ENCODE assay signal across 1 cellular context in genomic region chr5:36876389-36876964, GRCh38.
A peak's percentile ranks its signal among the peaks of the same experiment; 100 is the strongest.
TF ChIP-seq lines count a peak whose summit lies in the region.

A gene with protein sequence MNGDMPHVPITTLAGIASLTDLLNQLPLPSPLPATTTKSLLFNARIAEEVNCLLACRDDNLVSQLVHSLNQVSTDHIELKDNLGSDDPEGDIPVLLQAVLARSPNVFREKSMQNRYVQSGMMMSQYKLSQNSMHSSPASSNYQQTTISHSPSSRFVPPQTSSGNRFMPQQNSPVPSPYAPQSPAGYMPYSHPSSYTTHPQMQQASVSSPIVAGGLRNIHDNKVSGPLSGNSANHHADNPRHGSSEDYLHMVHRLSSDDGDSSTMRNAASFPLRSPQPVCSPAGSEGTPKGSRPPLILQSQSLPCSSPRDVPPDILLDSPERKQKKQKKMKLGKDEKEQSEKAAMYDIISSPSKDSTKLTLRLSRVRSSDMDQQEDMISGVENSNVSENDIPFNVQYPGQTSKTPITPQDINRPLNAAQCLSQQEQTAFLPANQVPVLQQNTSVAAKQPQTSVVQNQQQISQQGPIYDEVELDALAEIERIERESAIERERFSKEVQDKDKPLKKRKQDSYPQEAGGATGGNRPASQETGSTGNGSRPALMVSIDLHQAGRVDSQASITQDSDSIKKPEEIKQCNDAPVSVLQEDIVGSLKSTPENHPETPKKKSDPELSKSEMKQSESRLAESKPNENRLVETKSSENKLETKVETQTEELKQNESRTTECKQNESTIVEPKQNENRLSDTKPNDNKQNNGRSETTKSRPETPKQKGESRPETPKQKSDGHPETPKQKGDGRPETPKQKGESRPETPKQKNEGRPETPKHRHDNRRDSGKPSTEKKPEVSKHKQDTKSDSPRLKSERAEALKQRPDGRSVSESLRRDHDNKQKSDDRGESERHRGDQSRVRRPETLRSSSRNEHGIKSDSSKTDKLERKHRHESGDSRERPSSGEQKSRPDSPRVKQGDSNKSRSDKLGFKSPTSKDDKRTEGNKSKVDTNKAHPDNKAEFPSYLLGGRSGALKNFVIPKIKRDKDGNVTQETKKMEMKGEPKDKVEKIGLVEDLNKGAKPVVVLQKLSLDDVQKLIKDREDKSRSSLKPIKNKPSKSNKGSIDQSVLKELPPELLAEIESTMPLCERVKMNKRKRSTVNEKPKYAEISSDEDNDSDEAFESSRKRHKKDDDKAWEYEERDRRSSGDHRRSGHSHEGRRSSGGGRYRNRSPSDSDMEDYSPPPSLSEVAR (N-terminal part only) (plus strand): TSS chr5:36876769. CDS start chr5:36953697, 76,928 bp downstream.

TF ChIP-seq in HepG2, 621 proteins besides CTCF, POLR2A, EP300 and RAD21 (continued from another document and continues in another):
- TF ChIP-seq, protein P1, sequence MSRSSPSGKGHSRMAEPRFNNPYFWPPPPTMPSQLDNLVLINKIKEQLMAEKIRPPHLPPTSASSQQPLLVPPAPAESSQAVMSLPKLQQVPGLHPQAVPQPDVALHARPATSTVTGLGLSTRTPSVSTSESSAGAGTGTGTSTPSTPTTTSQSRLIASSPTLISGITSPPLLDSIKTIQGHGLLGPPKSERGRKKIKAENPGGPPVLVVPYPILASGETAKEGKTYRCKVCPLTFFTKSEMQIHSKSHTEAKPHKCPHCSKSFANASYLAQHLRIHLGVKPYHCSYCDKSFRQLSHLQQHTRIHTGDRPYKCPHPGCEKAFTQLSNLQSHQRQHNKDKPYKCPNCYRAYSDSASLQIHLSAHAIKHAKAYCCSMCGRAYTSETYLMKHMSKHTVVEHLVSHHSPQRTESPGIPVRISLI (CRISPR knock-in tag; IDR thresholded peaks at IDR 0.05; ENCODE audit: borderline replicate concordance), result no peak
- TF ChIP-seq HNRNPK (IDR thresholded peaks at IDR 0.05; ENCODE audit: low read depth, low read length, poor library complexity, severe bottlenecking) (peak; percentile 81), ZNF326 (CRISPR knock-in tag; IDR thresholded peaks at IDR 0.05; ENCODE audit: borderline replicate concordance) (no peak), ZNF121 (CRISPR knock-in tag; IDR thresholded peaks at IDR 0.05) (no peak), ZNF17 (CRISPR knock-in tag; IDR thresholded peaks at IDR 0.05) (no peak), GATAD1 (CRISPR knock-in tag; IDR thresholded peaks at IDR 0.05) (peak; percentile 80), NR1H2 (CRISPR knock-in tag; IDR thresholded peaks at IDR 0.05; ENCODE audit: borderline replicate concordance, low read depth) (0 out of 2 replicates have a peak, but pooled peaks have one; percentile 69), TSC22D2 (CRISPR knock-in tag; IDR thresholded peaks at IDR 0.05; ENCODE audit: borderline replicate concordance) (peak; percentile 45; the same call in 1 of the 2 replicates), AGO2 (optimal IDR thresholded peaks at IDR 0.05; ENCODE audit: low read depth, low read length) (peak; percentile 9), ZFP91 (CRISPR knock-in tag; IDR thresholded peaks at IDR 0.05; ENCODE audit: borderline replicate concordance) (no peak; the same call in none of the 2 replicates), ZSCAN9 (CRISPR knock-in tag; IDR thresholded peaks at IDR 0.05; ENCODE audit: borderline replicate concordance) (0 out of 2 replicates have a peak, but pooled peaks have one; percentile 16), ZNF891 (CRISPR knock-in tag; IDR thresholded peaks at IDR 0.05) (peak; percentile 44; the same call in 1 of the 2 replicates), ZNF777 (CRISPR knock-in tag; IDR thresholded peaks at IDR 0.05) (peak; percentile 61), ZC3H13 (CRISPR knock-in tag; IDR thresholded peaks at IDR 0.05) (no peak; the same call in none of the 2 replicates), NONO (IDR thresholded peaks at IDR 0.05) (no peak), NONO (CRISPR knock-in tag; conservative IDR thresholded peaks at IDR 0.05) (peak; percentile 62), SETDB1 (CRISPR knock-in tag; IDR thresholded peaks at IDR 0.05; ENCODE audit: borderline replicate concordance) (no peak), ZNF768 (CRISPR knock-in tag; IDR thresholded peaks at IDR 0.05) (peak; percentile 54; the same call in 1 of the 2 replicates), YY1 (IDR thresholded peaks at IDR 0.05; ENCODE audit: insufficient read depth, insufficient replicate concordance, low read depth, low read length) (peak; percentile 84), ZNF792 (CRISPR knock-in tag; IDR thresholded peaks at IDR 0.05) (peak; percentile 57; the same call in 1 of the 2 replicates), NFIB (CRISPR knock-in tag; IDR thresholded peaks at IDR 0.05; ENCODE audit: borderline replicate concordance) (no peak), JUNB (CRISPR knock-in tag; IDR thresholded peaks at IDR 0.05; ENCODE audit: borderline replicate concordance) (0 out of 2 replicates have a peak, but pooled peaks have one; percentile 10), ZNF780A (CRISPR knock-in tag; IDR thresholded peaks at IDR 0.05) (0 out of 2 replicates have a peak, but pooled peaks have one; percentile 10), ELF3 (CRISPR knock-in tag; IDR thresholded peaks at IDR 0.05) (peak; percentile 83), FOXK1 (CRISPR knock-in tag; IDR thresholded peaks at IDR 0.05; ENCODE audit: borderline replicate concordance, low read depth) (peak; percentile 59; the same call in 1 of the 2 replicates), ZNF687 (CRISPR knock-in tag; IDR thresholded peaks at IDR 0.05) (peak; percentile 67), HOXA9 (CRISPR knock-in tag; IDR thresholded peaks at IDR 0.05; ENCODE audit: borderline replicate concordance) (0 out of 2 replicates have a peak, but pooled peaks have one; percentile 67), GABPA (IDR thresholded peaks at IDR 0.05; ENCODE audit: low read depth, low read length) (peak; percentile 82), GABPA (CRISPR knock-in tag; IDR thresholded peaks at IDR 0.05; ENCODE audit: low read depth) (peak; percentile 87), ZNF234 (CRISPR knock-in tag; conservative IDR thresholded peaks at IDR 0.05) (0 out of 2 replicates have a peak, but pooled peaks have one; percentile 60), RNF2 (conservative IDR thresholded peaks at IDR 0.05; ENCODE audit: low read depth) (0 out of 2 replicates have a peak, but pooled peaks have one; percentile 44), SIN3B (IDR thresholded peaks at IDR 0.05; ENCODE audit: low read length) (0 out of 2 replicates have a peak, but pooled peaks have one; percentile 29), ARNT2 (CRISPR knock-in tag; IDR thresholded peaks at IDR 0.05; ENCODE audit: low read depth) (peak; percentile 39), SP4 (CRISPR knock-in tag; IDR thresholded peaks at IDR 0.05) (0 out of 2 replicates have a peak, but pooled peaks have one; percentile 61), GTF2F1 (IDR thresholded peaks at IDR 0.05; ENCODE audit: low read length) (no peak), RBM39 (IDR thresholded peaks at IDR 0.05; ENCODE audit: low read depth, low read length, poor library complexity, severe bottlenecking) (peak; percentile 36), TEAD3 (CRISPR knock-in tag; optimal IDR thresholded peaks at IDR 0.05; ENCODE audit: borderline replicate concordance) (peak; percentile 32), TMF1 (CRISPR knock-in tag; IDR thresholded peaks at IDR 0.05; ENCODE audit: low read depth) (no peak)
- TF ChIP-seq, protein P2, sequence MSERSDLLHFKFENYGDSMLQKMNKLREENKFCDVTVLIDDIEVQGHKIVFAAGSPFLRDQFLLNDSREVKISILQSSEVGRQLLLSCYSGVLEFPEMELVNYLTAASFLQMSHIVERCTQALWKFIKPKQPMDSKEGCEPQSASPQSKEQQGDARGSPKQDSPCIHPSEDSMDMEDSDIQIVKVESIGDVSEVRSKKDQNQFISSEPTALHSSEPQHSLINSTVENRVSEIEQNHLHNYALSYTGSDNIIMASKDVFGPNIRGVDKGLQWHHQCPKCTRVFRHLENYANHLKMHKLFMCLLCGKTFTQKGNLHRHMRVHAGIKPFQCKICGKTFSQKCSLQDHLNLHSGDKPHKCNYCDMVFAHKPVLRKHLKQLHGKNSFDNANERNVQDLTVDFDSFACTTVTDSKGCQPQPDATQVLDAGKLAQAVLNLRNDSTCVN (CRISPR knock-in tag; IDR thresholded peaks at IDR 0.05; ENCODE audit: borderline replicate concordance), result 0 out of 2 replicates have a peak, but pooled peaks have one; percentile 29
- TF ChIP-seq, protein P3, sequence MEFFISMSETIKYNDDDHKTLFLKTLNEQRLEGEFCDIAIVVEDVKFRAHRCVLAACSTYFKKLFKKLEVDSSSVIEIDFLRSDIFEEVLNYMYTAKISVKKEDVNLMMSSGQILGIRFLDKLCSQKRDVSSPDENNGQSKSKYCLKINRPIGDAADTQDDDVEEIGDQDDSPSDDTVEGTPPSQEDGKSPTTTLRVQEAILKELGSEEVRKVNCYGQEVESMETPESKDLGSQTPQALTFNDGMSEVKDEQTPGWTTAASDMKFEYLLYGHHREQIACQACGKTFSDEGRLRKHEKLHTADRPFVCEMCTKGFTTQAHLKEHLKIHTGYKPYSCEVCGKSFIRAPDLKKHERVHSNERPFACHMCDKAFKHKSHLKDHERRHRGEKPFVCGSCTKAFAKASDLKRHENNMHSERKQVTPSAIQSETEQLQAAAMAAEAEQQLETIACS (CRISPR knock-in tag; IDR thresholded peaks at IDR 0.05), result peak; percentile 24; the same call in 1 of the 2 replicates
- TF ChIP-seq, protein P4, sequence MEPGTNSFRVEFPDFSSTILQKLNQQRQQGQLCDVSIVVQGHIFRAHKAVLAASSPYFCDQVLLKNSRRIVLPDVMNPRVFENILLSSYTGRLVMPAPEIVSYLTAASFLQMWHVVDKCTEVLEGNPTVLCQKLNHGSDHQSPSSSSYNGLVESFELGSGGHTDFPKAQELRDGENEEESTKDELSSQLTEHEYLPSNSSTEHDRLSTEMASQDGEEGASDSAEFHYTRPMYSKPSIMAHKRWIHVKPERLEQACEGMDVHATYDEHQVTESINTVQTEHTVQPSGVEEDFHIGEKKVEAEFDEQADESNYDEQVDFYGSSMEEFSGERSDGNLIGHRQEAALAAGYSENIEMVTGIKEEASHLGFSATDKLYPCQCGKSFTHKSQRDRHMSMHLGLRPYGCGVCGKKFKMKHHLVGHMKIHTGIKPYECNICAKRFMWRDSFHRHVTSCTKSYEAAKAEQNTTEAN (CRISPR knock-in tag; conservative IDR thresholded peaks at IDR 0.05), result 0 out of 2 replicates have a peak, but pooled peaks have one; percentile 48
